ENCODE assay signal across 8 cellular contexts in the genomic region with DNA sequence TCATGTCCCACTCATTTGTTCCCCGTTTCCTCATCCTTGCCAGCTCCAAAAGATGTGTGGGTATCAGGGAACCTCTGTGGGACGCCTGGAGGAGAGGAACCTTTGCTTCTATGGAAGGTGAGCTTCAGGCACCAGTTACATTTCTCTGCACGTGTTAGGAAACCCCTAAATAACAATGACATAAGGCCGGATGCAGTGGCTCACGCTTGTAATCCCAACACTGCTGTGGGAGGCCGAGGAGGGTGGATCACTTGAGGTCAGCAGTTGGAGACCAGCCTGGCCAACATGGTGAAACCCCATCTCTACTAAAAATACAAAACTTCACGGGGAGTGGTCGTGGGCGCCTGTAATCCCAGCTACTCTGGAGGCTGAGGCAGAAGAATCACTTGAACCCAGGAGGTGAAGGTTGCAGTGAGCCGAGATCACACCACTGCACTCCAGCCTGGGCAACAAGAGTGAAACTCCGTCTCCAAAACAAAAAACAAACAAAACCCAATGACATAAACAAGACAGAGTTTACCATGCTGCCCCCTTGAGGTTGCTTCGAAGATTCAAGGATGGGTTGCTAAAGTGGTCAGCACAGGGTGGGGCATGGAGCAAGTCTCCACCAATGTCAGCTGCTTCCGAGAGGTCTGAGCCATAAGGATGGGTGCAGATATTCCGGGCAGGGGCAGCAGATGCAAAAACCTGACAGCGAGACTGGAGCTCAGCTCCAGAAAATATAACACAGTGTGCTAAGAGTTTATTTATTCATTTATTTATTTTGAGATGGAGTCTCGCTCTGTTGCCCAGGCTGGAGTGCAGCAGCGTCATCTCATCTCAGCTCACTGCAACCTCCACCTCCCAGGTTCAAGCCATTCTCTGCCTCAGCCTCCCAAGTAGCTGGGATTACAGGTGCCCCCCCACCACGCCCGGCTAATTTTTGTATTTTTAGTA. TPM values are rescaled to one million over a fixed set of nuclear protein-coding genes. Genes with fewer than 3 reads are reported as not detected.
DNase-seq lines count a peak whose midpoint lies in the region; ATAC-seq and TF ChIP-seq lines count a peak whose summit lies in the region.
"Not testable (repeated sequence)": the region's sequence is repeated elsewhere in the genome, so short reads cannot be mapped to it uniquely, and the experiment has no call there.

No MANE protein-coding gene starts in this region.

- H3K9ac ChIP-seq in Karpas-422 (ENCODE audit: low read length); OCI-LY3 (ENCODE audit: low read length); trophoblast cell (ENCODE audit: low read length): not testable (repeated sequence)

- no CpG with 5 or more reads among the region's 19 CpGs for WGBS in trophoblast cell (ENCODE audit: extremely low coverage, insufficient coverage, insufficient read length)

- not testable (repeated sequence) for H2AFZ ChIP-seq in Karpas-422 (ENCODE audit: low read length); OCI-LY3 (ENCODE audit: low read depth, low read length); trophoblast cell (ENCODE audit: insufficient read depth, low read length, poor library complexity)

- not testable (repeated sequence) for H3K4me1 ChIP-seq in A673 (ENCODE audit: insufficient read depth, low read length, poor library complexity, severe bottlenecking); Karpas-422 (ENCODE audit: low read length); OCI-LY3 (ENCODE audit: low read length); trophoblast cell (ENCODE audit: control insufficient read depth in 1 of 2, insufficient read depth in 2 of 2, low read length in 2 of 2)

- peak overlapping the region; percentile 82 for H3K27ac Mint-ChIP-seq in activated CD8-positive, alpha-beta memory T cell treated with anti-CD3 and anti-CD28 coated beads, Interleukin-2, amount 10 ng/mL, durations not matched to agents 7 days and 5 days

- H3K9me2 ChIP-seq in Karpas-422 (replicated peaks; ENCODE audit: insufficient read depth, low read length) = not testable (repeated sequence)

- H4K8ac ChIP-seq in trophoblast cell (ENCODE audit: low read depth, low read length) = peak overlapping the region; percentile 6

- H3K4me3 ChIP-seq in A673 (ENCODE audit: low read depth, low read length, poor library complexity, severe bottlenecking); GM06990 (replicated peaks; ENCODE audit: low read depth, low read length); Karpas-422 (ENCODE audit: low read length); OCI-LY3 (ENCODE audit: low read length); trophoblast cell (ENCODE audit: low read depth, low read length): not testable (repeated sequence)
- H3K4me3 ChIP-seq in dorsolateral prefrontal cortex = peak overlapping the region in 3 of 59 donors; percentile 10 to 22 (median 12)

- not testable (repeated sequence) for H2BK12ac ChIP-seq in trophoblast cell (ENCODE audit: low read length)

- H3K27ac ChIP-seq in A673 (ENCODE audit: low read depth, low read length, poor library complexity, severe bottlenecking) (peak overlapping the region; percentile 32), dorsolateral prefrontal cortex (peak overlapping the region in 4 of 59 donors; percentile 36 to 55 (median 41))
- not testable (repeated sequence) for H3K27ac ChIP-seq in Karpas-422 (ENCODE audit: low read length); OCI-LY3 (ENCODE audit: low read length); trophoblast cell (ENCODE audit: low read depth, low read length)

- not testable (repeated sequence) for BruUV-seq in A673 (replicated peaks; lab: Mats Ljungman, UMichigan)

- peak; percentile 84 for ATAC-seq in activated CD8-positive, alpha-beta memory T cell treated with anti-CD3 and anti-CD28 coated beads, Interleukin-2, amount 10 ng/mL, durations not matched to agents 7 days and 5 days

- not testable (repeated sequence) for H3K9me3 ChIP-seq in A673 (ENCODE audit: low read depth, low read length, poor library complexity, severe bottlenecking); Karpas-422 (ENCODE audit: low read length); OCI-LY3 (ENCODE audit: insufficient read depth, low read length); trophoblast cell (ENCODE audit: insufficient read depth, low read depth, low read length)

- H3K4me2 ChIP-seq in Karpas-422 (ENCODE audit: low read depth, low read length, poor library complexity, severe bottlenecking); OCI-LY3 (ENCODE audit: low read length); trophoblast cell (ENCODE audit: low read length): not testable (repeated sequence)

- peaks cover 17% of the 10 kb centered on the region for H3K4me1 Mint-ChIP-seq in activated CD8-positive, alpha-beta memory T cell treated with anti-CD3 and anti-CD28 coated beads, Interleukin-2, amount 10 ng/mL, durations not matched to agents 7 days and 5 days

- not testable (repeated sequence) for H4K20me1 ChIP-seq in Karpas-422 (ENCODE audit: insufficient read depth, low read depth, low read length); OCI-LY3 (ENCODE audit: insufficient read depth, low read length)

- H3K14ac ChIP-seq in trophoblast cell (ENCODE audit: low read length) = not testable (repeated sequence)

- not testable (repeated sequence) for H3K79me1 ChIP-seq in trophoblast cell (ENCODE audit: low read length)

- not testable (repeated sequence) for H3K79me2 ChIP-seq in Karpas-422 (ENCODE audit: low read length); OCI-LY3 (ENCODE audit: low read length); trophoblast cell (ENCODE audit: control insufficient read depth, insufficient read depth, low read length, poor library complexity)

- H3K9me3 Mint-ChIP-seq in activated CD8-positive, alpha-beta memory T cell treated with anti-CD3 and anti-CD28 coated beads, Interleukin-2, amount 10 ng/mL, durations not matched to agents 7 days and 5 days (ENCODE audit: low read depth) = not testable (repeated sequence)

- POLR2A ChIA-PET in A673 (lab: Charles Lee; ENCODE audit: low non-redundant PET) = interaction anchor here (0.5 to 0.6 kb wide), 2 partner anchors 14 to 18 kb away, joined by 3 read pairs; no protein-coding TSS in a partner anchor

- intact Hi-C loops in A673 (cut with micrococcal nuclease; ENCODE audit: unreplicated experiment); dorsolateral prefrontal cortex (cut with DNase I): not testable (repeated sequence)

- TF ChIP-seq CTCF in A673 (conservative IDR thresholded peaks at IDR 0.05; ENCODE audit: low read depth, low read length) (peak; percentile 69), GM06990 (IDR thresholded peaks at IDR 0.05; ENCODE audit: insufficient read depth, low read length, poor library complexity, severe bottlenecking) (peak; percentile 50), OCI-LY3 (IDR thresholded peaks at IDR 0.05; ENCODE audit: low read depth, low read length) (peak; percentile 70), dorsolateral prefrontal cortex (IDR thresholded peaks at IDR 0.05 in 54 of 56, conservative IDR thresholded peaks at IDR 0.05 in 2 of 56; ENCODE audit: low read depth in 1 of 56, partially characterized antibody in 56 of 56) (peak in 55 of 56 donors; percentile 20 to 74 (median 59))

- H4K12ac ChIP-seq in trophoblast cell (ENCODE audit: low read depth, low read length) = not testable (repeated sequence)

- peaks cover 26% of the 10 kb centered on the region for H3K36me3 Mint-ChIP-seq in activated CD8-positive, alpha-beta memory T cell treated with anti-CD3 and anti-CD28 coated beads, Interleukin-2, amount 10 ng/mL, durations not matched to agents 7 days and 5 days

- not testable (repeated sequence) for H3K23ac ChIP-seq in trophoblast cell (ENCODE audit: low read length)

- not testable (repeated sequence) for H3K36me3 ChIP-seq in A673 (ENCODE audit: insufficient read depth, low read length, poor library complexity, severe bottlenecking); GM06990 (ENCODE audit: control insufficient read depth, insufficient read depth, low read length); Karpas-422 (ENCODE audit: insufficient read depth, low read length); OCI-LY3 (replicated peaks; ENCODE audit: low read depth, low read length); trophoblast cell (ENCODE audit: control insufficient read depth in 1 of 2, insufficient read depth in 2 of 2, low read length in 2 of 2)

- H4K91ac ChIP-seq in trophoblast cell (ENCODE audit: low read depth, low read length) = peak overlapping the region; percentile 32

- CTCF ChIA-PET in A673 (lab: Charles Lee) = interaction anchor here (0.7 kb wide), 1 partner anchor 475 kb away, joined by 5 read pairs; a partner anchor contains a TSS
- CTCF ChIA-PET in activated CD8-positive, alpha-beta memory T cell treated with anti-CD3 and anti-CD28 coated beads, Interleukin-2, amount 10 ng/mL, durations not matched to agents 7 days and 5 days (lab: Charles Lee) = interaction anchor here (0.7 to 10.2 kb wide), 29 partner anchors 8 to 168 kb away, joined by 3 to 86 read pairs (median 3); a partner anchor contains a TSS

- DNase-seq in A673 (ENCODE audit: low spot score) = peak; percentile 74
- not testable (repeated sequence) for DNase-seq in GM06990 (ENCODE audit: extremely low read depth, insufficient read length)
- DNase-seq in Karpas-422 = peak; percentile 80
- DNase-seq in activated CD8-positive, alpha-beta memory T cell treated with anti-CD3 and anti-CD28 coated beads, Interleukin-2, amount 10 ng/mL, durations not matched to agents 7 days and 5 days = peak; percentile 77
- peak in 3 of 10 donors; percentile 34 to 59 (median 34) for DNase-seq in dorsolateral prefrontal cortex
- DNase-seq in iPS-NIHi11 (ENCODE audit: low spot score) = peak; percentile 78
- peak; percentile 80 to 81 for DNase-seq in trophoblast cell

- not testable (repeated sequence) for H3K4me3 Mint-ChIP-seq in activated CD8-positive, alpha-beta memory T cell treated with anti-CD3 and anti-CD28 coated beads, Interleukin-2, amount 10 ng/mL, durations not matched to agents 7 days and 5 days

- not testable (repeated sequence) for H3K4ac ChIP-seq in trophoblast cell (ENCODE audit: low read depth, low read length)

- not testable (repeated sequence) for H2AK5ac ChIP-seq in trophoblast cell (ENCODE audit: low read length)

- H3K18ac ChIP-seq in trophoblast cell (ENCODE audit: low read length) = not testable (repeated sequence)

- H3K27me3 ChIP-seq in A673 (replicated peaks; ENCODE audit: insufficient read depth, low read depth, low read length, poor library complexity); GM06990 (replicated peaks; ENCODE audit: control insufficient read depth, insufficient read depth, low read length); Karpas-422 (ENCODE audit: low read length); OCI-LY3 (ENCODE audit: low read depth, low read length); dorsolateral prefrontal cortex; trophoblast cell (ENCODE audit: insufficient read depth, low read length): not testable (repeated sequence)

- not testable (repeated sequence) for H2BK120ac ChIP-seq in trophoblast cell (ENCODE audit: insufficient read depth, low read length, poor library complexity)

- H3K27me3 Mint-ChIP-seq in activated CD8-positive, alpha-beta memory T cell treated with anti-CD3 and anti-CD28 coated beads, Interleukin-2, amount 10 ng/mL, durations not matched to agents 7 days and 5 days = not testable (repeated sequence)

- not testable (repeated sequence) for H2BK5ac ChIP-seq in trophoblast cell (ENCODE audit: low read depth, low read length, poor library complexity)

RNA-seq across cellular contexts. Expression of a gene that starts 11.4 kb away (rescaled TPM):
- total RNA-seq in A673 (2021) = 5.4 and 6.0 TPM in 2 replicates
- 0.67 and 1.9 TPM in 2 replicates for total RNA-seq in Karpas-422 (2014; rRNA removed; shearing (Covaris generic); ENCODE audit: low replicate concordance)
- total RNA-seq in activated CD8-positive, alpha-beta memory T cell treated with anti-CD3 and anti-CD28 coated beads, Interleukin-2, amount 10 ng/mL, durations not matched to agents 7 days and 5 days = 10 to 100 TPM; 29.7 to 60.3 TPM
- total RNA-seq in dorsolateral prefrontal cortex = 1 to 10 TPM; 2.0 to 8.6 (median 4.2) TPM
- polyA plus RNA-seq in trophoblast cell (2013) = 2.5 and 2.6 TPM in 2 replicates

RNA-seq across cellular contexts. Expression of a gene that starts 15.0 kb away (rescaled TPM):
- total RNA-seq in A673 (2021) (not detected in 2 replicates), dorsolateral prefrontal cortex (not detected)
- not detected in 2 replicates for total RNA-seq in Karpas-422 (2014; rRNA removed; shearing (Covaris generic); ENCODE audit: low replicate concordance)
- total RNA-seq in activated CD8-positive, alpha-beta memory T cell treated with anti-CD3 and anti-CD28 coated beads, Interleukin-2, amount 10 ng/mL, durations not matched to agents 7 days and 5 days = not detected
- polyA plus RNA-seq in trophoblast cell (2013) = not detected in 2 replicates

RNA-seq across cellular contexts. Expression of a gene that starts 18.9 kb away (rescaled TPM):
- 18.5 and 21.8 TPM in 2 replicates for total RNA-seq in A673 (2021)
- total RNA-seq in Karpas-422 (2014; rRNA removed; shearing (Covaris generic); ENCODE audit: low replicate concordance) = not detected in 2 replicates
- total RNA-seq in activated CD8-positive, alpha-beta memory T cell treated with anti-CD3 and anti-CD28 coated beads, Interleukin-2, amount 10 ng/mL, durations not matched to agents 7 days and 5 days = not detected
- 1 to 10 TPM in 119 of 120 experiments, under 1 TPM in 1; 0.63 to 8.5 (median 4.1) TPM for total RNA-seq in dorsolateral prefrontal cortex
- 1.2 and 1.4 TPM in 2 replicates for polyA plus RNA-seq in trophoblast cell (2013)

RNA-seq across cellular contexts. Expression of a gene that starts 29.6 kb away (rescaled TPM):
- total RNA-seq in A673 (2021) (0.26 and 0.61 TPM in 2 replicates), dorsolateral prefrontal cortex (10 to 100 TPM in 103 of 120 experiments, 1 to 10 TPM in 17; 7.2 to 23.3 (median 13.0) TPM)
- total RNA-seq in Karpas-422 (2014; rRNA removed; shearing (Covaris generic); ENCODE audit: low replicate concordance) = 0.71 and 4.2 TPM in 2 replicates
- 1 to 10 TPM; 1.4 to 2.4 TPM for total RNA-seq in activated CD8-positive, alpha-beta memory T cell treated with anti-CD3 and anti-CD28 coated beads, Interleukin-2, amount 10 ng/mL, durations not matched to agents 7 days and 5 days
- polyA plus RNA-seq in trophoblast cell (2013) = 10.5 and 10.9 TPM in 2 replicates

RNA-seq across cellular contexts. Expression of a gene that starts 36.8 kb away (rescaled TPM):
- total RNA-seq in A673 (2021) (19.5 and 23.1 TPM in 2 replicates), dorsolateral prefrontal cortex (10 to 100 TPM in 109 of 120 experiments, 1 to 10 TPM in 11; 7.9 to 26.0 (median 14.0) TPM)
- 1.2 and 2.3 TPM in 2 replicates for total RNA-seq in Karpas-422 (2014; rRNA removed; shearing (Covaris generic); ENCODE audit: low replicate concordance)
- total RNA-seq in activated CD8-positive, alpha-beta memory T cell treated with anti-CD3 and anti-CD28 coated beads, Interleukin-2, amount 10 ng/mL, durations not matched to agents 7 days and 5 days = 10 to 100 TPM; 16.0 to 17.8 TPM
- polyA plus RNA-seq in trophoblast cell (2013) = 8.6 and 8.7 TPM in 2 replicates
